Comparison of ENCODE assay signal across 18 cellular contexts in the genomic region with DNA sequence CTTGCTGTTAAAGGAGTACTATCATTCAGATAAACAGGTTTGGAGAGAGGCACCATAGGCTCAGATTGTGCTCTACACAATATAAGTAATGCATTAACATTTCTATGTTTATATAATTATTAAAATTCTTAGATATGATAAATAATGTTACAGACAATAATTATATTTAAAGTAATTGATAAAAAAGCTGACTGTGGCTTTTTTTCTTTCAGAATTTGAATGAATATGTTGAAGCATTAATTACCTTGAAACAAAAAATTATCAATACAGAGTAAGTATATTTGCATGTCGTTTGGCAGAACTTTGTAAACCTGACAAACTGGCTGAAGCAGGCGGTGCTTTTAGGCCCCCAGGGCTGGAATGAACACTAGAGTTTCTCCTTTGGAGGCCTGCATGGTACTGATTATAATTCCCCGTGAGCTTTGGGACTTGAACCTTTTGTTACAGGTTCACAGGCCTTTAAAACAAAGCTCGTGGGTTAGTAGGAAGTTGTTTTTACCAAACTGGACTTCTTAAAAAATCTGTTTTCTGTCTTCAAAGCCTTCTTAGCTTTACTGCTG.
"Had no signal": no experiment of that assay in that cellular context is flagged by ENCODE, and none has a peak within 500 bp of the region (broad histone marks: within the 10 kb centered on the region; RNA-seq: fewer than 3 reads in every experiment).

No MANE protein-coding gene starts in this region.

- H3K27ac ChIP-seq: breast epithelium, gastrocnemius medialis, heart left ventricle, lower lobe of right lung, psoas muscle, sigmoid colon, spleen, upper lobe of right lung had no signal

- H3K27me3 ChIP-seq: breast epithelium, gastrocnemius medialis, heart left ventricle, sigmoid colon, spleen, upper lobe of right lung had no signal

- H3K36me3 ChIP-seq: breast epithelium had no signal

- H3K27me3 Mint-ChIP-seq: activated CD4-positive, alpha-beta T cell treated with anti-CD3 and anti-CD28 coated beads, Interleukin-2, amount 10 ng/mL, durations not matched to agents 7 days and 5 days; activated naive CD8-positive, alpha-beta T cell treated with anti-CD3 and anti-CD28 coated beads, Interleukin-2, amount 50 U/mL, for 24 hours; stimulated activated naive CD8-positive, alpha-beta T cell treated with anti-CD3 and anti-CD28 coated beads, Interleukin-15, amount 100 ng/mL, for 72 hours had no signal

- H3K4me3 ChIP-seq: breast epithelium, gastrocnemius medialis, heart left ventricle, lower lobe of right lung, psoas muscle, sigmoid colon, spleen, upper lobe of right lung had no signal

- DNase-seq: activated CD4-positive, alpha-beta T cell treated with anti-CD3 and anti-CD28 coated beads, Interleukin-2, amount 10 ng/mL, durations not matched to agents 7 days and 5 days; activated CD8-positive, alpha-beta memory T cell treated with anti-CD3 and anti-CD28 coated beads, Interleukin-2, amount 50 U/mL, for 48 hours; activated naive CD4-positive, alpha-beta T cell treated with Interleukin-2 at 50 U/mL for 16 hours; activated naive CD8-positive, alpha-beta T cell treated with anti-CD3 and anti-CD28 coated beads, Interleukin-2, amount 50 U/mL, for 24 hours; aorta; gastrocnemius medialis; heart left ventricle; left cardiac atrium; lower lobe of right lung; midbrain; psoas muscle; sigmoid colon; spleen; stimulated activated CD4-positive, alpha-beta T cell treated with anti-CD3 and anti-CD28 coated beads, Interleukin-1b, Interleukin-23, amount 100 ng/mL, for 48 hours; stimulated activated naive CD8-positive, alpha-beta T cell treated with anti-CD3 and anti-CD28 coated beads, Interleukin-15, amount 100 ng/mL, for 72 hours; T-helper 2 cell; upper lobe of right lung had no signal

- H3K4me1 ChIP-seq: breast epithelium had no signal

- H3K9me3 Mint-ChIP-seq: activated CD4-positive, alpha-beta T cell treated with anti-CD3 and anti-CD28 coated beads, Interleukin-2, amount 10 ng/mL, durations not matched to agents 7 days and 5 days; activated naive CD8-positive, alpha-beta T cell treated with anti-CD3 and anti-CD28 coated beads, Interleukin-2, amount 50 U/mL, for 24 hours; stimulated activated naive CD8-positive, alpha-beta T cell treated with anti-CD3 and anti-CD28 coated beads, Interleukin-15, amount 100 ng/mL, for 72 hours had no signal

- H3K4me3 Mint-ChIP-seq: activated CD4-positive, alpha-beta T cell treated with anti-CD3 and anti-CD28 coated beads, Interleukin-2, amount 10 ng/mL, durations not matched to agents 7 days and 5 days; activated naive CD8-positive, alpha-beta T cell treated with anti-CD3 and anti-CD28 coated beads, Interleukin-2, amount 50 U/mL, for 24 hours had no signal

- ATAC-seq: activated naive CD8-positive, alpha-beta T cell treated with anti-CD3 and anti-CD28 coated beads, Interleukin-2, amount 50 U/mL, for 24 hours; gastrocnemius medialis; heart left ventricle; left cardiac atrium; lower lobe of right lung; psoas muscle; stimulated activated naive CD8-positive, alpha-beta T cell treated with anti-CD3 and anti-CD28 coated beads, Interleukin-15, amount 100 ng/mL, for 72 hours; upper lobe of right lung had no signal

- H3K9me3 ChIP-seq: breast epithelium, gastrocnemius medialis, heart left ventricle, lower lobe of right lung, psoas muscle, sigmoid colon, spleen, upper lobe of right lung had no signal
